ENCODE assay signal across 18 cellular contexts in the genomic region with DNA sequence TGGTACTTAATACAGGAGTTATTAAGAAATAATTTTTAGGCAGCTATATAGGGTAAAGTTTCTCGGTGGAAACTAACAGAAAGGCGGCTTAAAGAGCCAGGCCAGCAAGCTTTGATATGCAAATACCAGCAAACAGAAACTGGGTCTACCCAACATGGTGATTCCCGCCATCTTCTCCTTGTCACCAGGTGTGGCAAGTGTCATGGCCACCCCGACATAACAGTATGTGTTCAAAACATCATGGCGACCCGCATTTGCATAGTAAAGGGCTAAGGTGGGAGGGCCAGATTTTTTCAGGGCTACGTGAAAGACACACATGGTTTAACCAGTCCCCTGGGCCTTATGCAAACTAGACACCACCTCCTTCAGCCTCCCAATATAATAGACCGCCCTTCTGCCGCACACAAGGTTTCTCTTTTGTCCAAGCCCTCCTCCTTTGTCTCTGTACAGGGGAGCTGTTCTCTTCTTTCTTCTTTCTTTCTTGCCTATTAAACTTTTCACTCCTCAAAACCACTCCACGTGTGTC.
DNase-seq lines count a peak whose midpoint lies in the region; ATAC-seq, FAIRE-seq and TF ChIP-seq lines count a peak whose summit lies in the region.
"Had no signal": no experiment of that assay in that cellular context is flagged by ENCODE, and none has a peak within 500 bp of the region (broad histone marks: within the 10 kb centered on the region; RNA-seq: fewer than 3 reads in every experiment).

No MANE protein-coding gene starts in this region.

- H3K27me3 Mint-ChIP-seq in H9 (ENCODE audit: low read depth), result no peaks in the 10 kb centered on the region; the same call in 1 of the 2 replicates

- no peak overlapping the region for H3T11ph ChIP-seq in H9 (ENCODE audit: low read length)

- DNase-seq in H9 (no peak), NAMALWA (ENCODE audit: low spot score) (peak; percentile 13), GM12878 (ENCODE audit: low read depth, low spot score) (no peak), neuronal stem cell (ENCODE audit: low spot score) (no peak), GM20000 (ENCODE audit: low spot score) (no peak)
- no peak for DNase-seq in stimulated activated CD8-positive, alpha-beta memory T cell treated with anti-CD3 and anti-CD28 coated beads, Interleukin-4, amount 100 ng/mL, for 48 hours
- DNase-seq: C1 segment of cervical spinal cord; Calu3; CD4-positive, alpha-beta T cell; DMS 273 treated with DMSO at 0.1 percent for 48 hours; GM23248; H7 had no signal

- H3K14ac ChIP-seq in H9 (ENCODE audit: insufficient read depth, low read length) (no peak overlapping the region), neuronal stem cell (ENCODE audit: low read length) (no peak overlapping the region)

- ATAC-seq in GM12878, result peak; percentile 27; the same call in 2 of the 3 replicates
- ATAC-seq in HG03135 (IDR thresholded peaks at IDR 0.05; ENCODE audit: unreplicated experiment), result no peak

- H2AFZ ChIP-seq in H9 (ENCODE audit: low read length), result peak overlapping the region; percentile 33
- H2AFZ ChIP-seq in GM12878 (ENCODE audit: control insufficient read depth, low read depth, low read length), result no peak overlapping the region
- H2AFZ ChIP-seq in neuronal stem cell (ENCODE audit: low read length), result peak overlapping the region; percentile 44
- H2AFZ ChIP-seq: GM23248 had no signal

- no peak overlapping the region for H3K4me3 ChIP-seq in GM12878
- H3K4me3 ChIP-seq in neuronal stem cell (ENCODE audit: low read length in 2 of 2), result no peak overlapping the region
- H3K4me3 ChIP-seq: GM23248 had no signal

- H2BK120ac ChIP-seq in H9 (ENCODE audit: low read depth, low read length, poor library complexity, severe bottlenecking), result no peak overlapping the region
- H2BK120ac ChIP-seq in neuronal stem cell (ENCODE audit: low read depth, low read length), result no peak overlapping the region

- no peaks in the 10 kb centered on the region for H3K79me2 ChIP-seq in H9 (ENCODE audit: insufficient read depth, low read length)
- H3K79me2 ChIP-seq in GM12878 (ENCODE audit: control insufficient read depth, insufficient read depth, low read length), result no peaks in the 10 kb centered on the region

- no peaks in the 10 kb centered on the region for H3K27me3 ChIP-seq in H9 (ENCODE audit: insufficient read depth, low read length)
- 0 out of 4 replicates have a peak, but pooled peaks cover 0 to 2% of the 10 kb centered on the region in 2 experiments for H3K27me3 ChIP-seq in GM12878 (replicated peaks in 1 of 2; ENCODE audit: control insufficient read depth in 2 of 2, insufficient read depth in 2 of 2, low read length in 1 of 2)
- H3K27me3 ChIP-seq in neuronal stem cell (ENCODE audit: control insufficient read depth in 3 of 3, insufficient read depth in 3 of 3, low read depth in 1 of 3, low read length in 3 of 3), result no peaks in the 10 kb centered on the region

- H3K36me3 ChIP-seq in GM12878 (ENCODE audit: control insufficient read depth in 2 of 2, insufficient read depth in 2 of 2, low read length in 1 of 2) (no peaks in the 10 kb centered on the region), neuronal stem cell (replicated peaks in 1 of 2; ENCODE audit: control insufficient read depth in 2 of 2, insufficient read depth in 2 of 2, low read length in 2 of 2) (no peaks in the 10 kb centered on the region)

- no peak for TF ChIP-seq POLR2A in GM12878 (IDR thresholded peaks at IDR 0.05; ENCODE audit: low read depth, low read length)

- H3K9ac ChIP-seq in H9 (ENCODE audit: extremely low read depth, insufficient read length, low read length) (no peak overlapping the region), GM12878 (ENCODE audit: control insufficient read depth, insufficient read depth, low read length) (no peak overlapping the region), neuronal stem cell (ENCODE audit: low read depth, low read length, poor library complexity) (no peak overlapping the region)
- H3K9ac ChIP-seq: GM23248 had no signal

- H4K91ac ChIP-seq in H9 (ENCODE audit: insufficient read length, low read depth, low read length) (no peak overlapping the region), neuronal stem cell (ENCODE audit: low read depth, low read length, poor library complexity) (no peak overlapping the region)

- peak; percentile 44 for FAIRE-seq in GM12878 (lab: Jason Lieb, UNC)
- FAIRE-seq: A204.1, G401.6, GM19239 had no signal

- H2BK15ac ChIP-seq in H9 (ENCODE audit: low read depth, low read length) (no peak overlapping the region), neuronal stem cell (ENCODE audit: low read length) (no peak overlapping the region)

- WGBS in H9 (ENCODE audit: extremely low coverage, insufficient read length, low lambda C conversion rate), result no CpG with 5 or more reads among the region's 10 CpGs
- WGBS in GM12878 (ENCODE audit: insufficient coverage, insufficient replicate concordance, low lambda C conversion rate, missing lambda C conversion rate), result 36% methylated on average over 10 of the region's 10 CpGs
- no CpG with 5 or more reads among the region's 10 CpGs for WGBS in neuronal stem cell (ENCODE audit: extremely low coverage in 2 of 2, insufficient read length in 2 of 2, insufficient replicate concordance in 1 of 2), 2 donors

- H3K4ac ChIP-seq in H9 (ENCODE audit: low read depth, low read length) (no peak overlapping the region), neuronal stem cell (ENCODE audit: low read length) (no peak overlapping the region)

- no peak overlapping the region for H3K27ac Mint-ChIP-seq in H9
- H3K27ac Mint-ChIP-seq: B cell; CD4-positive, alpha-beta T cell; IgD-negative memory B cell had no signal

- no peak overlapping the region for H3K56ac ChIP-seq in H9 (ENCODE audit: insufficient read length, low read depth, low read length)

- H4K5ac ChIP-seq in H9 (ENCODE audit: insufficient read length, low read depth, low read length), result no peak overlapping the region

- no TSS peak for BruUV-seq in GM12878 (replicated peaks; lab: Mats Ljungman, UMichigan)

- intact Hi-C loops in GM12878 (cut with micrococcal nuclease; ENCODE audit: unreplicated experiment), result no loop called here

- H3K4me1 ChIP-seq in H9 (ENCODE audit: insufficient read depth, low read length) (no peaks in the 10 kb centered on the region), GM12878 (ENCODE audit: control insufficient read depth, insufficient read depth, low read length) (no peaks in the 10 kb centered on the region), neuronal stem cell (ENCODE audit: control insufficient read depth in 2 of 2, insufficient read depth in 1 of 2, low read depth in 1 of 2, low read length in 2 of 2) (no peaks in the 10 kb centered on the region)

- H3K18ac ChIP-seq in H9 (ENCODE audit: insufficient read length, low read depth, low read length) (no peak overlapping the region), neuronal stem cell (ENCODE audit: low read length) (no peak overlapping the region)

- in situ Hi-C loops in GM12878 (cut with MboI), result no loop called here

- H2BK5ac ChIP-seq in H9 (ENCODE audit: insufficient read length, low read length) (no peak overlapping the region), neuronal stem cell (ENCODE audit: low read length) (no peak overlapping the region)

- SMC1A ChIA-PET in GM12878 (lab: Charles Lee; ENCODE audit: uncharacterized antibody, unreplicated experiment), result interaction anchor here (0.7 kb wide), 1 partner anchor 231 kb away, joined by 3 read pairs; no protein-coding TSS in a partner anchor

- POLR2A ChIA-PET in GM12878 (lab: Charles Lee), result no interaction called here

- CTCF ChIA-PET in GM12878 (lab: Yijun Ruan, JAX), result interaction anchor here (0.5 to 1.5 kb wide), 3 partner anchors 14 to 97 kb away, joined by 3 to 6 read pairs (median 4); no protein-coding TSS in a partner anchor

- no peak overlapping the region for H3K23ac ChIP-seq in H9 (ENCODE audit: insufficient read length, low read depth, low read length)
- no peak overlapping the region for H3K23ac ChIP-seq in neuronal stem cell (ENCODE audit: low read depth, low read length, poor library complexity)

- H2BK12ac ChIP-seq in H9 (ENCODE audit: insufficient read length, low read depth, low read length) (no peak overlapping the region), neuronal stem cell (ENCODE audit: low read length) (no peak overlapping the region)

- TF ChIP-seq EP300 in GM12878 (IDR thresholded peaks at IDR 0.05; ENCODE audit: borderline replicate concordance in 1 of 2, control insufficient read depth in 1 of 2, low read depth in 2 of 2, low read length in 2 of 2), result no peak

- TF ChIP-seq RAD21 in GM12878 (IDR thresholded peaks at IDR 0.05; ENCODE audit: insufficient read depth, low read depth, low read length), result no peak

- no peaks in the 10 kb centered on the region for H3K23me2 ChIP-seq in H9 (ENCODE audit: insufficient read length, low read depth, low read length, poor library complexity, severe bottlenecking)

- H2BK20ac ChIP-seq in H9 (ENCODE audit: low read depth, low read length, poor library complexity, severe bottlenecking), result no peak overlapping the region

- H4K8ac ChIP-seq in H9 (replicated peaks; ENCODE audit: insufficient read length, low read depth, low read length) (no peak overlapping the region), neuronal stem cell (ENCODE audit: low read depth, low read length) (no peak overlapping the region)

- no peak overlapping the region for H3K4me3 Mint-ChIP-seq in H9
- H3K4me3 Mint-ChIP-seq: B cell; CD4-positive, alpha-beta T cell had no signal

- H3K36me3 Mint-ChIP-seq in H9 (ENCODE audit: insufficient read depth in 1 of 3, low read depth in 3 of 3), result no peaks in the 10 kb centered on the region; a peak in 1 of 7 replicates
- H3K36me3 Mint-ChIP-seq: IgD-negative memory B cell had no signal

- RAD21 ChIA-PET in GM12878 (lab: Charles Lee; ENCODE audit: unreplicated experiment), result no interaction called here

- no peaks in the 10 kb centered on the region for H4K20me1 ChIP-seq in H9 (ENCODE audit: control insufficient read depth, insufficient read depth, insufficient read length)
- H4K20me1 ChIP-seq in GM12878 (ENCODE audit: control insufficient read depth, insufficient read depth), result no peaks in the 10 kb centered on the region

- H3K9me3 Mint-ChIP-seq in H9, result no peaks in the 10 kb centered on the region; a peak in 1 of 5 replicates
- H3K9me3 Mint-ChIP-seq: CD4-positive, alpha-beta T cell; IgD-negative memory B cell had no signal

- peaks cover 4 to 5% of the 10 kb centered on the region in 2 experiments; a peak in 2 of 4 replicates for H3K4me1 Mint-ChIP-seq in H9

- H3K27ac ChIP-seq in H9 (ENCODE audit: insufficient read length, low read depth, low read length) (no peak overlapping the region), GM12878 (ENCODE audit: control insufficient read depth, insufficient read depth) (no peak overlapping the region), neuronal stem cell (replicated peaks; ENCODE audit: low read length) (no peak overlapping the region)
- H3K27ac ChIP-seq: GM23248 had no signal

- H2AK5ac ChIP-seq in H9 (ENCODE audit: insufficient read length, low read length) (no peak overlapping the region), neuronal stem cell (ENCODE audit: low read depth, low read length) (no peak overlapping the region)

- TF ChIP-seq CTCF in H9 (conservative IDR thresholded peaks at IDR 0.05), result no peak
- TF ChIP-seq CTCF in GM12878 (IDR thresholded peaks at IDR 0.05 in 2 of 3, conservative IDR thresholded peaks at IDR 0.05 in 1 of 3; ENCODE audit: control insufficient read depth in 2 of 3, extremely low read depth in 1 of 3, insufficient read depth in 1 of 3, low read depth in 3 of 3, low read length in 3 of 3), result no peak
- no peak for TF ChIP-seq CTCF in GM20000 (IDR thresholded peaks at IDR 0.05; ENCODE audit: extremely low read depth, missing control alignments)

- H3K4me2 ChIP-seq in H9 (ENCODE audit: insufficient read depth, insufficient read length, low read length) (no peak overlapping the region), GM12878 (ENCODE audit: control insufficient read depth, insufficient read depth) (no peak overlapping the region), neuronal stem cell (ENCODE audit: insufficient read depth, low read length, poor library complexity, severe bottlenecking) (no peak overlapping the region)

- no peaks in the 10 kb centered on the region for H3K9me3 ChIP-seq in H9 (ENCODE audit: control insufficient read depth, low read depth, low read length)
- no peaks in the 10 kb centered on the region for H3K9me3 ChIP-seq in GM12878 (replicated peaks; ENCODE audit: control insufficient read depth, insufficient read depth, low read length)
- H3K9me3 ChIP-seq in neuronal stem cell (replicated peaks in 1 of 2; ENCODE audit: control insufficient read depth in 2 of 2, insufficient read depth in 1 of 2, low read depth in 1 of 2, low read length in 2 of 2), result no peaks in the 10 kb centered on the region

- H3K79me1 ChIP-seq in H9 (ENCODE audit: insufficient read depth, low read depth, low read length, poor library complexity, severe bottlenecking) (no peaks in the 10 kb centered on the region), neuronal stem cell (ENCODE audit: low read depth, low read length) (no peaks in the 10 kb centered on the region)
